In genomic region chr5:56489272-56489671, GRCh38 we compare ENCODE assay signal across 31 cellular contexts.
"Had no signal": no experiment of that assay in that cellular context is flagged by ENCODE, and none has a peak within 500 bp of the region (broad histone marks: within the 10 kb centered on the region; RNA-seq: fewer than 3 reads in every experiment).

No MANE protein-coding gene starts in this region.

- H3K4me3 Mint-ChIP-seq: activated CD4-positive, alpha-beta T cell treated with anti-CD3 and anti-CD28 coated beads, Interleukin-2, amount 10 ng/mL, durations not matched to agents 7 days and 5 days; activated CD8-positive, alpha-beta T cell treated with anti-CD3 and anti-CD28 coated beads, Interleukin-2, amount 10 ng/mL, durations not matched to agents 7 days and 5 days; activated naive CD4-positive, alpha-beta T cell treated with anti-CD3 and anti-CD28 coated beads, Interleukin-2, amount 10 ng/mL, durations not matched to agents 7 days and 5 days; activated naive CD8-positive, alpha-beta T cell; activated naive CD8-positive, alpha-beta T cell treated with anti-CD3 and anti-CD28 coated beads, Interleukin-2, amount 50 U/mL, for 24 hours; activated T-cell treated with anti-CD3 and anti-CD28 coated beads, Interleukin-2, amount 50 U/mL, for 4 hours; activated T-helper 1 cell treated with anti-CD3 and anti-CD28 coated beads, Interleukin-12 subunit alpha, Interleukin-12 subunit beta, Interleukin-2, Interleukin-4 antibody, amounts not matched to agents 30 ng/mL and 10 ng/mL and 1 ng/mL, durations not matched to agents 14 hours and 24 hours and 36 hours; T-helper 1 cell treated with Interleukin-12 subunit alpha and Interleukin-12 subunit beta and Interleukin-4 antibody, amounts not matched to agents 30 μg/mL and 1 μg/mL, for 36 hours; T-helper 2 cell treated with Interferon-gamma antibody and Interleukin-4, amounts not matched to agents 5 μg/mL and 100 μg/mL, for 36 hours had no signal

- H3K27me3 ChIP-seq: brain microvascular endothelial cell, Peyer's patch, SJSA1 had no signal

- DNase-seq: activated CD4-positive, alpha-beta T cell treated with anti-CD3 and anti-CD28 coated beads, Interleukin-2, amount 10 ng/mL, durations not matched to agents 7 days and 5 days; activated CD4-positive, alpha-beta T cell treated with anti-CD3 and anti-CD28 coated beads, Interleukin-2, amount 50 U/mL, for 48 hours; activated CD8-positive, alpha-beta T cell treated with anti-CD3 and anti-CD28 coated beads, Interleukin-2, amount 10 ng/mL, durations not matched to agents 7 days and 5 days; activated effector memory CD4-positive, alpha-beta T cell treated with Interleukin-2 at 50 U/mL for 16 hours; activated naive CD4-positive, alpha-beta T cell treated with anti-CD3 and anti-CD28 coated beads, Interleukin-2, amount 10 ng/mL, durations not matched to agents 7 days and 5 days; activated naive CD8-positive, alpha-beta T cell treated with anti-CD3 and anti-CD28 coated beads, Interleukin-2, amount 50 U/mL, for 24 hours; activated T-cell treated with anti-CD3 and anti-CD28 coated beads, Interleukin-2, amount 50 U/mL, for 4 hours; anterior cingulate cortex; brain microvascular endothelial cell; central memory CD4-positive, alpha-beta T cell; MM.1S; MV-4-11; NCI-H1092; NCI-H1436 treated with DMSO at 0.1 percent for 48 hours; NCI-H1694 treated with DMSO at 0.1 percent for 48 hours; NCI-H2081; NCI-H2171 treated with DMSO at 0.1 percent for 48 hours; NCI-H2227 treated with DMSO at 0.1 percent for 48 hours; NCI-H446; NCI-H510A treated with DMSO at 0.1 percent for 48 hours; NCI-H526 treated with DMSO at 0.1 percent for 48 hours; Peyer's patch; RPMI8226; SHP77 treated with DMSO at 0.1 percent for 48 hours; SK-N-SH had no signal

- H3K27ac Mint-ChIP-seq: activated CD4-positive, alpha-beta T cell treated with anti-CD3 and anti-CD28 coated beads, Interleukin-2, amount 10 ng/mL, durations not matched to agents 7 days and 5 days; activated CD8-positive, alpha-beta T cell treated with anti-CD3 and anti-CD28 coated beads, Interleukin-2, amount 10 ng/mL, durations not matched to agents 7 days and 5 days; activated naive CD4-positive, alpha-beta T cell treated with anti-CD3 and anti-CD28 coated beads, Interleukin-2, amount 10 ng/mL, durations not matched to agents 7 days and 5 days; activated naive CD8-positive, alpha-beta T cell; activated naive CD8-positive, alpha-beta T cell treated with anti-CD3 and anti-CD28 coated beads, Interleukin-2, amount 50 U/mL, for 24 hours; activated T-helper 1 cell treated with anti-CD3 and anti-CD28 coated beads, Interleukin-12 subunit alpha, Interleukin-12 subunit beta, Interleukin-2, Interleukin-4 antibody, amounts not matched to agents 30 ng/mL and 10 ng/mL and 1 ng/mL, durations not matched to agents 14 hours and 24 hours and 36 hours; T-helper 1 cell treated with Interleukin-12 subunit alpha and Interleukin-12 subunit beta and Interleukin-4 antibody, amounts not matched to agents 30 μg/mL and 1 μg/mL, for 36 hours; T-helper 2 cell treated with Interferon-gamma antibody and Interleukin-4, amounts not matched to agents 5 μg/mL and 100 μg/mL, for 36 hours had no signal

- H3K27me3 Mint-ChIP-seq: activated CD4-positive, alpha-beta T cell treated with anti-CD3 and anti-CD28 coated beads, Interleukin-2, amount 10 ng/mL, durations not matched to agents 7 days and 5 days; activated naive CD8-positive, alpha-beta T cell had no signal

- H3K36me3 ChIP-seq: brain microvascular endothelial cell, Peyer's patch, SJSA1 had no signal

- H3K4me1 ChIP-seq: Peyer's patch had no signal

- H3K27ac ChIP-seq: brain microvascular endothelial cell, KMS-11, Peyer's patch, SJSA1 had no signal

- H3K9me3 ChIP-seq: Peyer's patch, SJSA1, SK-N-SH had no signal

- H3K9me2 ChIP-seq: SK-N-SH had no signal

- H3K4me3 ChIP-seq: Peyer's patch, SJSA1 had no signal

- ATAC-seq: activated CD8-positive, alpha-beta T cell treated with anti-CD3 and anti-CD28 coated beads, Interleukin-2, amount 10 ng/mL, durations not matched to agents 7 days and 5 days; activated T-cell treated with anti-CD3 and anti-CD28 coated beads, Interleukin-2, amount 50 U/mL, for 4 hours had no signal

- H3K4me2 ChIP-seq: KMS-11, SK-N-SH had no signal
